7 cellular contexts compared by ENCODE assay signal in the genomic region with DNA sequence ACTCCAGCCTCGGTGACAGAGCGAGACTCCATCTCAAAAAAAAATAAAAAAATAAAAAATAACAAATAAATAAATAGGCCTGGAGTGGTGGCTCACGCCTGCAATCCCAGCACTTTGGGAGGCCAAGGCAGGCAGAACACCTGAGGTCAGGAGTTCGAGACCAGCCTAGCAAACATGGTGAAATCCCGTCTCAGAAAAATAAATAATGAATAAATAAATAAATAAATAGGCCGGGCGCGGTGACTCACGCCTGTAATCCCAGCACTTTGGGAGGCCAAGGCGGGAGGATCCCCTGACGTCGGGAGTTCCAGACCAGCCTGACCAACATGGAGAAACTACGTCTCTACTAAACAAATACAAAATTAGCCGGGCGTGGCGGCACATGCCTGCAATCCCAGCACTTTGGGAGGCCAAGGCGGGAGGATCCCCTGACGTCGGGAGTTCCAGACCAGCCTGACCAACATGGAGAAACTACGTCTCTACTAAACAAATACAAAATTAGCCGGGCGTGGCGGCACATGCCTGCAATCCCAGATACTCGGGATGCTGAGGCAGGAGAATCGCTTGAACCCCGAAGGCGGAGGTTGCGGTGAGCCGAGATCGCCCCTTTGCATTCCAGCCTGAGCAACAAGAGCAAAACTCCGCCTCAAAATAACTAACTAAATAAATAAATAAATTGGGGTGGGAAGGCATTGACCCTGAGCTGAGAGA. TPM values are rescaled to one million over a fixed set of nuclear protein-coding genes. Genes with fewer than 3 reads are reported as not detected.
A peak's percentile ranks its signal among the peaks of the same experiment; 100 is the strongest.
DNase-seq lines count a peak whose midpoint lies in the region; ATAC-seq and TF ChIP-seq lines count a peak whose summit lies in the region.
"Not testable (repeated sequence)": the region's sequence is repeated elsewhere in the genome, so short reads cannot be mapped to it uniquely, and the experiment has no call there.
"Had no signal": no experiment of that assay in that cellular context is flagged by ENCODE, and none has a peak within 500 bp of the region (broad histone marks: within the 10 kb centered on the region; RNA-seq: fewer than 3 reads in every experiment).

No MANE protein-coding gene starts in this region.

- not testable (repeated sequence) for H4K20me1 ChIP-seq in KMS-11 (ENCODE audit: insufficient read depth)

- 62% methylated on average over 31 of the region's 31 CpGs for WGBS in liver
- WGBS in psoas muscle, 3 donors = 81 to 87% (median 82%) methylated on average over 24 to 31 of the region's 31 CpGs

- not testable (repeated sequence) for H3K9me3 Mint-ChIP-seq in activated CD8-positive, alpha-beta memory T cell treated with anti-CD3 and anti-CD28 coated beads, Interleukin-2, amount 10 ng/mL, durations not matched to agents 7 days and 5 days (ENCODE audit: low read depth); dendritic cell treated with granulocyte-macrophage colony-stimulating factor and Interleukin-4, amounts not matched to agents 40 ng/mL and 50 ng/mL, for 4 days

- ATAC-seq in activated CD8-positive, alpha-beta memory T cell treated with anti-CD3 and anti-CD28 coated beads, Interleukin-2, amount 10 ng/mL, durations not matched to agents 7 days and 5 days; psoas muscle: not testable (repeated sequence)

- H3K27ac Mint-ChIP-seq in activated CD8-positive, alpha-beta memory T cell treated with anti-CD3 and anti-CD28 coated beads, Interleukin-2, amount 10 ng/mL, durations not matched to agents 7 days and 5 days = peak overlapping the region; percentile 100
- H3K27ac Mint-ChIP-seq in dendritic cell treated with granulocyte-macrophage colony-stimulating factor and Interleukin-4, amounts not matched to agents 40 ng/mL and 50 ng/mL, for 4 days = peak overlapping the region; percentile 100

- not testable (repeated sequence) for DNase-seq in activated CD8-positive, alpha-beta memory T cell treated with anti-CD3 and anti-CD28 coated beads, Interleukin-2, amount 10 ng/mL, durations not matched to agents 7 days and 5 days; psoas muscle

- H3K4me1 ChIP-seq in KMS-11 (ENCODE audit: low read depth, poor library complexity, severe bottlenecking) (peaks cover 26% of the 10 kb centered on the region), liver (ENCODE audit: control insufficient read depth in 4 of 4, insufficient read depth in 4 of 4, low read length in 3 of 4) (peaks cover 6 to 36% (median 25%) of the 10 kb centered on the region in 4 donors), psoas muscle (peaks cover 31% of the 10 kb centered on the region)

- H3K9ac ChIP-seq in KMS-11 = peak overlapping the region; percentile 99; the same call in 1 of the 2 replicates
- H3K9ac ChIP-seq in liver (ENCODE audit: low read depth in 1 of 2, low read length in 2 of 2) = not testable (repeated sequence)

- CTCF ChIA-PET in activated CD8-positive, alpha-beta memory T cell treated with anti-CD3 and anti-CD28 coated beads, Interleukin-2, amount 10 ng/mL, durations not matched to agents 7 days and 5 days (lab: Charles Lee) = interaction anchor here (0.9 to 3.5 kb wide), 9 partner anchors 9 to 122 kb away, joined by 3 to 16 read pairs (median 5); a partner anchor contains a TSS

- H3K4me1 Mint-ChIP-seq in activated CD8-positive, alpha-beta memory T cell treated with anti-CD3 and anti-CD28 coated beads, Interleukin-2, amount 10 ng/mL, durations not matched to agents 7 days and 5 days = peaks cover 39% of the 10 kb centered on the region
- peaks cover 48% of the 10 kb centered on the region for H3K4me1 Mint-ChIP-seq in dendritic cell treated with granulocyte-macrophage colony-stimulating factor and Interleukin-4, amounts not matched to agents 40 ng/mL and 50 ng/mL, for 4 days (ENCODE audit: low read depth)

- H3K9me3 ChIP-seq in liver (ENCODE audit: control insufficient read depth in 4 of 4, low read length in 3 of 4); psoas muscle: not testable (repeated sequence)

- H2AFZ ChIP-seq in KMS-11 (ENCODE audit: low read depth) = peak overlapping the region; percentile 15; the same call in 1 of the 2 replicates

- not testable (repeated sequence) for TF ChIP-seq RAD21 in liver (IDR thresholded peaks at IDR 0.05)

- not testable (repeated sequence) for H3K36me3 ChIP-seq in KMS-11 (ENCODE audit: insufficient read depth)
- H3K36me3 ChIP-seq in liver (ENCODE audit: control insufficient read depth in 4 of 4, insufficient read depth in 3 of 4, low read depth in 1 of 4, low read length in 3 of 4) (peaks cover 0 to 14% (median 10%) of the 10 kb centered on the region in 4 donors), psoas muscle (ENCODE audit: insufficient read depth in 1 of 2, low read depth in 1 of 2) (peaks cover 0 to 33% of the 10 kb centered on the region in 2 donors)

- peak overlapping the region; percentile 98 for H3K4me3 Mint-ChIP-seq in activated CD8-positive, alpha-beta memory T cell treated with anti-CD3 and anti-CD28 coated beads, Interleukin-2, amount 10 ng/mL, durations not matched to agents 7 days and 5 days
- H3K4me3 Mint-ChIP-seq in dendritic cell treated with granulocyte-macrophage colony-stimulating factor and Interleukin-4, amounts not matched to agents 40 ng/mL and 50 ng/mL, for 4 days = not testable (repeated sequence)

- H3K4me2 ChIP-seq in KMS-11 = peak overlapping the region; percentile 20; the same call in 1 of the 2 replicates

- H3K79me2 ChIP-seq in KMS-11 (ENCODE audit: insufficient read depth, low read depth) = peaks cover 26% of the 10 kb centered on the region

- H3K36me3 Mint-ChIP-seq in activated CD8-positive, alpha-beta memory T cell treated with anti-CD3 and anti-CD28 coated beads, Interleukin-2, amount 10 ng/mL, durations not matched to agents 7 days and 5 days = peaks cover 31% of the 10 kb centered on the region
- H3K36me3 Mint-ChIP-seq in dendritic cell treated with granulocyte-macrophage colony-stimulating factor and Interleukin-4, amounts not matched to agents 40 ng/mL and 50 ng/mL, for 4 days (ENCODE audit: low read depth) = peaks cover 45% of the 10 kb centered on the region

- not testable (repeated sequence) for H3K4me3 ChIP-seq in KMS-11 (IDR thresholded peaks at IDR 0.05; ENCODE audit: insufficient read depth, low read depth, low read length)
- peak overlapping the region in 1 of 3 donors; percentile 4 for H3K4me3 ChIP-seq in liver (ENCODE audit: low read depth in 1 of 3, low read length in 3 of 3)
- peak overlapping the region; percentile 99 for H3K4me3 ChIP-seq in psoas muscle

- intact Hi-C loops in dendritic cell treated with granulocyte-macrophage colony-stimulating factor and Interleukin-4, amounts not matched to agents 40 ng/mL and 50 ng/mL, for 4 days (cut with micrococcal nuclease) = loop anchor here (1.0 to 2.0 kb wide), 2 partner anchors 33 to 96 kb away; no protein-coding TSS in a partner anchor
- intact Hi-C loops in psoas muscle (cut with DNase I) = loop anchor here in 1 of 2 donors (5.0 kb wide), 1 partner anchor 96 kb away; a partner anchor contains a TSS

- H3K27ac ChIP-seq in 22Rv1 (peak overlapping the region; percentile 95), liver (ENCODE audit: low read depth in 1 of 2, low read length in 2 of 2) (peak overlapping the region; percentile 68 to 71), psoas muscle (peak overlapping the region; percentile 100)
- H3K27ac ChIP-seq in KMS-11 = not testable (repeated sequence)

- peaks cover 22% of the 10 kb centered on the region; the same call in 1 of the 2 replicates for H3K27me3 ChIP-seq in KMS-11 (ENCODE audit: insufficient read depth, low read depth)
- H3K27me3 ChIP-seq in liver (ENCODE audit: control insufficient read depth in 4 of 4, insufficient read depth in 4 of 4, low read length in 3 of 4); psoas muscle (ENCODE audit: insufficient read depth in 3 of 3, low read length in 2 of 3): not testable (repeated sequence)

- H3K27me3 Mint-ChIP-seq in activated CD8-positive, alpha-beta memory T cell treated with anti-CD3 and anti-CD28 coated beads, Interleukin-2, amount 10 ng/mL, durations not matched to agents 7 days and 5 days = peaks cover 12% of the 10 kb centered on the region
- peaks cover 14% of the 10 kb centered on the region for H3K27me3 Mint-ChIP-seq in dendritic cell treated with granulocyte-macrophage colony-stimulating factor and Interleukin-4, amounts not matched to agents 40 ng/mL and 50 ng/mL, for 4 days

- TF ChIP-seq CTCF in 22Rv1 (IDR thresholded peaks at IDR 0.05); KMS-11 (conservative IDR thresholded peaks at IDR 0.05; ENCODE audit: low read depth, low read length); liver (IDR thresholded peaks at IDR 0.05; ENCODE audit: low read depth, low read length, missing input control); psoas muscle (IDR thresholded peaks at IDR 0.05): not testable (repeated sequence)

RNA-seq across cellular contexts. Expression of a gene that starts 0.6 kb away (rescaled TPM):
- total RNA-seq in activated CD8-positive, alpha-beta memory T cell treated with anti-CD3 and anti-CD28 coated beads, Interleukin-2, amount 10 ng/mL, durations not matched to agents 7 days and 5 days = 10 to 100 TPM; 32.1 to 89.7 TPM
- 10 to 100 TPM; 13.2 to 52.5 TPM for total RNA-seq in liver
- 1 to 10 TPM; 5.6 to 9.3 TPM for polyA plus RNA-seq in liver
- total RNA-seq in psoas muscle = 10 to 100 TPM; 34.5 to 93.4 (median 41.3) TPM
- 10 to 100 TPM; 61.1 to 86.3 (median 83.7) TPM for polyA plus RNA-seq in psoas muscle

RNA-seq across cellular contexts. Expression of a gene that starts 3.2 kb away (rescaled TPM):
- 1 to 10 TPM; 2.2 to 5.6 TPM for total RNA-seq in activated CD8-positive, alpha-beta memory T cell treated with anti-CD3 and anti-CD28 coated beads, Interleukin-2, amount 10 ng/mL, durations not matched to agents 7 days and 5 days
- total RNA-seq in liver (1 to 10 TPM; 4.4 to 7.3 TPM), psoas muscle (10 to 100 TPM in 3 of 4 donors, 1 to 10 TPM in 1; 9.4 to 30.0 (median 20.2) TPM)
- polyA plus RNA-seq in liver (10 to 100 TPM in 1 of 2 donors, 1 to 10 TPM in 1; 5.3 to 17.2 TPM), psoas muscle (10 to 100 TPM; 11.1 to 14.9 (median 12.3) TPM)

RNA-seq across cellular contexts. Expression of a gene that starts 26.9 kb away (rescaled TPM):
- under 1 TPM in 1 of 2 experiments, not detected in 1; 0.47 TPM for total RNA-seq in activated CD8-positive, alpha-beta memory T cell treated with anti-CD3 and anti-CD28 coated beads, Interleukin-2, amount 10 ng/mL, durations not matched to agents 7 days and 5 days
- total RNA-seq in liver (under 1 TPM in 1 of 2 donors, not detected in 1; 0.05 TPM), psoas muscle (under 1 TPM in 2 of 4 donors, not detected in 2; 0.13 to 0.17 TPM)
- polyA plus RNA-seq in liver (under 1 TPM; 0.03 to 0.19 TPM), psoas muscle (under 1 TPM in 2 of 3 donors, not detected in 1; 0.06 to 0.07 TPM)
- total RNA-seq: omental fat pad had no signal

RNA-seq across cellular contexts. Expression of a gene that starts 28.5 kb away (rescaled TPM):
- total RNA-seq in activated CD8-positive, alpha-beta memory T cell treated with anti-CD3 and anti-CD28 coated beads, Interleukin-2, amount 10 ng/mL, durations not matched to agents 7 days and 5 days = 100 to 1,000 TPM; 185 to 226 TPM
- total RNA-seq in liver (100 to 1,000 TPM; 196 to 280 TPM), psoas muscle (100 to 1,000 TPM in 2 of 4 donors, 10 to 100 TPM in 2; 86.4 to 143 (median 101) TPM)
- polyA plus RNA-seq in liver (100 to 1,000 TPM; 186 to 775 TPM), psoas muscle (10 to 100 TPM; 49.9 to 97.1 (median 90.7) TPM)

RNA-seq across cellular contexts. Expression of a gene that starts 35.3 kb away (rescaled TPM):
- total RNA-seq in activated CD8-positive, alpha-beta memory T cell treated with anti-CD3 and anti-CD28 coated beads, Interleukin-2, amount 10 ng/mL, durations not matched to agents 7 days and 5 days = under 1 TPM; 0.38 to 0.59 TPM
- total RNA-seq in liver = 10 to 100 TPM in 1 of 2 donors, 1 to 10 TPM in 1; 3.7 to 11.2 TPM
- 10 to 100 TPM in 1 of 2 donors, 1 to 10 TPM in 1; 4.9 to 12.6 TPM for polyA plus RNA-seq in liver
- total RNA-seq in psoas muscle = 1 to 10 TPM in 1 of 4 donors, under 1 TPM in 3; 0.61 to 1.2 (median 0.80) TPM
- polyA plus RNA-seq in psoas muscle = under 1 TPM; 0.15 to 0.66 (median 0.29) TPM
